ENCODE assay signal across 8 cellular contexts in the genomic region with DNA sequence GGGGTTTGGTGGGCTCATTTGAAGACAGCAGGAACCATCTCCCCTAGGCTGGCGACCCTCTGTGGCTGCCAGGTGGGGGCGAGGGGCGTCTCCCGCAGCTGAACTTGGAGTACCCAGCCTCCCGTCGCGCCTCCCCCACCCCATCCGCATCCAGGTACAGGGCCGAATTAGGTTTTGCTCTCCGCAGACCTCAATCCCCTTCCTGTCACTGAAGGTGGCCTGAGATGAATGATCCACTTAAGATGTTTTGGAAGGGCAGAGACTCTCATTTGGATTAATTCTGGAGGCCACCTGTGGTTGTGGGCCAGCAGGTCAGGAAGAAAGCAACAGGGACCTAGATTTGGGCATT. TPM values are rescaled to one million over a fixed set of nuclear protein-coding genes. Genes with fewer than 3 reads are reported as not detected.
A peak's percentile ranks its signal among the peaks of the same experiment; 100 is the strongest.
DNase-seq lines count a peak whose midpoint lies in the region; ATAC-seq and TF ChIP-seq lines count a peak whose summit lies in the region.

No MANE protein-coding gene starts in this region.

- peak overlapping the region; percentile 98 for H3K27ac Mint-ChIP-seq in T-helper 17 cell
- H3K27ac Mint-ChIP-seq in stimulated activated memory B cell treated with anti-CD40 and anti-IgM and Interleukin-4, amounts not matched to agents 10 μg/mL and 1 μg/mL and 100 μg/mL, for 72 hours, result peak overlapping the region; percentile 99

- H3K27me3 Mint-ChIP-seq in T-helper 17 cell, result no peaks in the 10 kb centered on the region
- no peaks in the 10 kb centered on the region for H3K27me3 Mint-ChIP-seq in stimulated activated memory B cell treated with anti-CD40 and anti-IgM and Interleukin-4, amounts not matched to agents 10 μg/mL and 1 μg/mL and 100 μg/mL, for 72 hours

- ATAC-seq in T-helper 17 cell, result no peak
- peak; percentile 19 for ATAC-seq in stimulated activated memory B cell treated with anti-CD40 and anti-IgM and Interleukin-4, amounts not matched to agents 10 μg/mL and 1 μg/mL and 100 μg/mL, for 72 hours
- no peak for ATAC-seq in GM18861 (IDR thresholded peaks at IDR 0.05; ENCODE audit: unreplicated experiment)

- TF ChIP-seq CTCF in HEK293 (tag by site-specific recombination; IDR thresholded peaks at IDR 0.05), result no peak; the same call in 1 of the 2 replicates
- no peak for TF ChIP-seq CTCF in right atrium auricular region (IDR thresholded peaks at IDR 0.05)

- peaks cover 29% of the 10 kb centered on the region for H3K4me1 Mint-ChIP-seq in T-helper 17 cell
- peaks cover 53% of the 10 kb centered on the region for H3K4me1 Mint-ChIP-seq in stimulated activated memory B cell treated with anti-CD40 and anti-IgM and Interleukin-4, amounts not matched to agents 10 μg/mL and 1 μg/mL and 100 μg/mL, for 72 hours

- no peaks in the 10 kb centered on the region for H3K36me3 Mint-ChIP-seq in T-helper 17 cell (ENCODE audit: low read depth)
- H3K36me3 Mint-ChIP-seq in stimulated activated memory B cell treated with anti-CD40 and anti-IgM and Interleukin-4, amounts not matched to agents 10 μg/mL and 1 μg/mL and 100 μg/mL, for 72 hours, result peaks cover 55% of the 10 kb centered on the region

- CTCF ChIA-PET in HEK293 (lab: Yijun Ruan, JAX), result interaction anchor here (1.1 to 5.5 kb wide), 2 partner anchors 11 to 27 kb away, joined by 5 to 22 read pairs; no protein-coding TSS in a partner anchor

- no peaks in the 10 kb centered on the region for H3K9me3 ChIP-seq in HEK293 (ENCODE audit: control insufficient read depth, insufficient read depth, low read depth, low read length)
- H3K9me3 ChIP-seq in T-helper 17 cell (ENCODE audit: control insufficient read depth, low read length, poor library complexity, severe bottlenecking), result peaks cover 6% of the 10 kb centered on the region
- H3K9me3 ChIP-seq in right atrium auricular region, result no peaks in the 10 kb centered on the region

- H3K4me3 ChIP-seq in HEK293 (ENCODE audit: low read depth, low read length), result peak overlapping the region; percentile 83
- H3K4me3 ChIP-seq in right atrium auricular region, result peak overlapping the region; percentile 57 to 78

- peak overlapping the region; percentile 94 for H3K4me3 Mint-ChIP-seq in T-helper 17 cell
- peak overlapping the region; percentile 98 for H3K4me3 Mint-ChIP-seq in stimulated activated memory B cell treated with anti-CD40 and anti-IgM and Interleukin-4, amounts not matched to agents 10 μg/mL and 1 μg/mL and 100 μg/mL, for 72 hours

- no peaks in the 10 kb centered on the region for H3K27me3 ChIP-seq in right atrium auricular region

- no peaks in the 10 kb centered on the region for H3K9me3 Mint-ChIP-seq in stimulated activated memory B cell treated with anti-CD40 and anti-IgM and Interleukin-4, amounts not matched to agents 10 μg/mL and 1 μg/mL and 100 μg/mL, for 72 hours

- DNase-seq in T-helper 17 cell (no peak), right atrium auricular region (ENCODE audit: low spot score) (no peak), C1 segment of cervical spinal cord (lab: John Stamatoyannopoulos, UW) (no peak), HuH-7.5 (ENCODE audit: low spot score) (no peak), NCI-H2029 (lab: John Stamatoyannopoulos, UW) (no peak)

- H3K27ac ChIP-seq in HEK293 (ENCODE audit: extremely low read depth, low read depth, low read length) (peak overlapping the region; percentile 33; the same call in 1 of the 2 replicates), right atrium auricular region (peak overlapping the region; percentile 50 to 70)

- POLR2A ChIA-PET in HEK293 (lab: Yijun Ruan, JAX), result no interaction called here

- H3K4me1 ChIP-seq in HEK293 (ENCODE audit: control insufficient read depth, insufficient read depth, low read length), result peaks cover 5% of the 10 kb centered on the region
- H3K4me1 ChIP-seq in right atrium auricular region, result peaks cover 0 to 8% of the 10 kb centered on the region in 2 donors

- no peaks in the 10 kb centered on the region for H3K36me3 ChIP-seq in HEK293 (ENCODE audit: control insufficient read depth in 2 of 2, insufficient read depth in 1 of 2, low read length in 2 of 2)
- H3K36me3 ChIP-seq in right atrium auricular region, result no peaks in the 10 kb centered on the region

TF ChIP-seq in HEK293, 187 proteins besides CTCF, POLR2A, EP300 and RAD21 (continues in another document):
- no peak for TF ChIP-seq KLF1 (tag by site-specific recombination; IDR thresholded peaks at IDR 0.05)
- no peak for TF ChIP-seq ZNF529 (tag by site-specific recombination; IDR thresholded peaks at IDR 0.05; ENCODE audit: insufficient replicate concordance)
- TF ChIP-seq ZNF623 (tag by site-specific recombination; IDR thresholded peaks at IDR 0.05), result no peak
- TF ChIP-seq, protein P1, sequence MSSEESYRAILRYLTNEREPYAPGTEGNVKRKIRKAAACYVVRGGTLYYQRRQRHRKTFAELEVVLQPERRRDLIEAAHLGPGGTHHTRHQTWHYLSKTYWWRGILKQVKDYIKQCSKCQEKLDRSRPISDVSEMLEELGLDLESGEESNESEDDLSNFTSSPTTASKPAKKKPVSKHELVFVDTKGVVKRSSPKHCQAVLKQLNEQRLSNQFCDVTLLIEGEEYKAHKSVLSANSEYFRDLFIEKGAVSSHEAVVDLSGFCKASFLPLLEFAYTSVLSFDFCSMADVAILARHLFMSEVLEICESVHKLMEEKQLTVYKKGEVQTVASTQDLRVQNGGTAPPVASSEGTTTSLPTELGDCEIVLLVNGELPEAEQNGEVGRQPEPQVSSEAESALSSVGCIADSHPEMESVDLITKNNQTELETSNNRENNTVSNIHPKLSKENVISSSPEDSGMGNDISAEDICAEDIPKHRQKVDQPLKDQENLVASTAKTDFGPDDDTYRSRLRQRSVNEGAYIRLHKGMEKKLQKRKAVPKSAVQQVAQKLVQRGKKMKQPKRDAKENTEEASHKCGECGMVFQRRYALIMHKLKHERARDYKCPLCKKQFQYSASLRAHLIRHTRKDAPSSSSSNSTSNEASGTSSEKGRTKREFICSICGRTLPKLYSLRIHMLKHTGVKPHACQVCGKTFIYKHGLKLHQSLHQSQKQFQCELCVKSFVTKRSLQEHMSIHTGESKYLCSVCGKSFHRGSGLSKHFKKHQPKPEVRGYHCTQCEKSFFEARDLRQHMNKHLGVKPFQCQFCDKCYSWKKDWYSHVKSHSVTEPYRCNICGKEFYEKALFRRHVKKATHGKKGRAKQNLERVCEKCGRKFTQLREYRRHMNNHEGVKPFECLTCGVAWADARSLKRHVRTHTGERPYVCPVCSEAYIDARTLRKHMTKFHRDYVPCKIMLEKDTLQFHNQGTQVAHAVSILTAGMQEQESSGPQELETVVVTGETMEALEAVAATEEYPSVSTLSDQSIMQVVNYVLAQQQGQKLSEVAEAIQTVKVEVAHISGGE (tag by site-specific recombination; conservative IDR thresholded peaks at IDR 0.05; ENCODE audit: low read depth), result no peak
- TF ChIP-seq, protein P2, sequence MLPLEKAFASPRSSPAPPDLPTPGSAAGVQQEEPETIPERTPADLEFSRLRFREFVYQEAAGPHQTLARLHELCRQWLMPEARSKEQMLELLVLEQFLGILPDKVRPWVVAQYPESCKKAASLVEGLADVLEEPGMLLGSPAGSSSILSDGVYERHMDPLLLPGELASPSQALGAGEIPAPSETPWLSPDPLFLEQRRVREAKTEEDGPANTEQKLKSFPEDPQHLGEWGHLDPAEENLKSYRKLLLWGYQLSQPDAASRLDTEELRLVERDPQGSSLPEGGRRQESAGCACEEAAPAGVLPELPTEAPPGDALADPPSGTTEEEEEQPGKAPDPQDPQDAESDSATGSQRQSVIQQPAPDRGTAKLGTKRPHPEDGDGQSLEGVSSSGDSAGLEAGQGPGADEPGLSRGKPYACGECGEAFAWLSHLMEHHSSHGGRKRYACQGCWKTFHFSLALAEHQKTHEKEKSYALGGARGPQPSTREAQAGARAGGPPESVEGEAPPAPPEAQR (tag by site-specific recombination; IDR thresholded peaks at IDR 0.05), result no peak
- TF ChIP-seq, protein P3, sequence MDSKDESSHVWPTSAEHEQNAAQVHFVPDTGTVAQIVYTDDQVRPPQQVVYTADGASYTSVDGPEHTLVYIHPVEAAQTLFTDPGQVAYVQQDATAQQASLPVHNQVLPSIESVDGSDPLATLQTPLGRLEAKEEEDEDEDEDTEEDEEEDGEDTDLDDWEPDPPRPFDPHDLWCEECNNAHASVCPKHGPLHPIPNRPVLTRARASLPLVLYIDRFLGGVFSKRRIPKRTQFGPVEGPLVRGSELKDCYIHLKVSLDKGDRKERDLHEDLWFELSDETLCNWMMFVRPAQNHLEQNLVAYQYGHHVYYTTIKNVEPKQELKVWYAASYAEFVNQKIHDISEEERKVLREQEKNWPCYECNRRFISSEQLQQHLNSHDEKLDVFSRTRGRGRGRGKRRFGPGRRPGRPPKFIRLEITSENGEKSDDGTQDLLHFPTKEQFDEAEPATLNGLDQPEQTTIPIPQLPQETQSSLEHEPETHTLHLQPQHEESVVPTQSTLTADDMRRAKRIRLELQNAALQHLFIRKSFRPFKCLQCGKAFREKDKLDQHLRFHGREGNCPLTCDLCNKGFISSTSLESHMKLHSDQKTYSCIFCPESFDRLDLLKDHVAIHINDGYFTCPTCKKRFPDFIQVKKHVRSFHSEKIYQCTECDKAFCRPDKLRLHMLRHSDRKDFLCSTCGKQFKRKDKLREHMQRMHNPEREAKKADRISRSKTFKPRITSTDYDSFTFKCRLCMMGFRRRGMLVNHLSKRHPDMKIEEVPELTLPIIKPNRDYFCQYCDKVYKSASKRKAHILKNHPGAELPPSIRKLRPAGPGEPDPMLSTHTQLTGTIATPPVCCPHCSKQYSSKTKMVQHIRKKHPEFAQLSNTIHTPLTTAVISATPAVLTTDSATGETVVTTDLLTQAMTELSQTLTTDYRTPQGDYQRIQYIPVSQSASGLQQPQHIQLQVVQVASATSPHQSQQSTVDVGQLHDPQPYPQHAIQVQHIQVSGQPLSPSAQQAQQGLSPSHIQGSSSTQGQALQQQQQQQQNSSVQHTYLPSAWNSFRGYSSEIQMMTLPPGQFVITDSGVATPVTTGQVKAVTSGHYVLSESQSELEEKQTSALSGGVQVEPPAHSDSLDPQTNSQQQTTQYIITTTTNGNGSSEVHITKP (tag by site-specific recombination; IDR thresholded peaks at IDR 0.05), result 0 out of 2 replicates have a peak, but pooled peaks have one; percentile 4
- TF ChIP-seq, protein P4, sequence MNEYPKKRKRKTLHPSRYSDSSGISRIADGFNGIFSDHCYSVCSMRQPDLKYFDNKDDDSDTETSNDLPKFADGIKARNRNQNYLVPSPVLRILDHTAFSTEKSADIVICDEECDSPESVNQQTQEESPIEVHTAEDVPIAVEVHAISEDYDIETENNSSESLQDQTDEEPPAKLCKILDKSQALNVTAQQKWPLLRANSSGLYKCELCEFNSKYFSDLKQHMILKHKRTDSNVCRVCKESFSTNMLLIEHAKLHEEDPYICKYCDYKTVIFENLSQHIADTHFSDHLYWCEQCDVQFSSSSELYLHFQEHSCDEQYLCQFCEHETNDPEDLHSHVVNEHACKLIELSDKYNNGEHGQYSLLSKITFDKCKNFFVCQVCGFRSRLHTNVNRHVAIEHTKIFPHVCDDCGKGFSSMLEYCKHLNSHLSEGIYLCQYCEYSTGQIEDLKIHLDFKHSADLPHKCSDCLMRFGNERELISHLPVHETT (tag by site-specific recombination; IDR thresholded peaks at IDR 0.05), result no peak
- TF ChIP-seq ZNF501 (tag by site-specific recombination; IDR thresholded peaks at IDR 0.05), result 0 out of 2 replicates have a peak, but pooled peaks have one; percentile 14

RNA-seq across cellular contexts. Expression of a gene that starts 0.5 kb away (rescaled TPM):
- 10 to 100 TPM; 62.3 to 78.7 TPM for total RNA-seq in T-helper 17 cell
- 1 to 10 TPM; 1.7 to 2.1 TPM for total RNA-seq in right atrium auricular region

Comparison
In these comparisons a context has a peak if more than half of its experiments do, and no peak if none do; other contexts are left out.
1. RNA of a gene that starts 0.5 kb away (total RNA-seq): 62.3 to 78.7 TPM in T-helper 17 cell; 1.7 to 2.1 TPM in right atrium auricular region; every median in the first group is over 10 times any median in the second.